In the genomic region with DNA sequence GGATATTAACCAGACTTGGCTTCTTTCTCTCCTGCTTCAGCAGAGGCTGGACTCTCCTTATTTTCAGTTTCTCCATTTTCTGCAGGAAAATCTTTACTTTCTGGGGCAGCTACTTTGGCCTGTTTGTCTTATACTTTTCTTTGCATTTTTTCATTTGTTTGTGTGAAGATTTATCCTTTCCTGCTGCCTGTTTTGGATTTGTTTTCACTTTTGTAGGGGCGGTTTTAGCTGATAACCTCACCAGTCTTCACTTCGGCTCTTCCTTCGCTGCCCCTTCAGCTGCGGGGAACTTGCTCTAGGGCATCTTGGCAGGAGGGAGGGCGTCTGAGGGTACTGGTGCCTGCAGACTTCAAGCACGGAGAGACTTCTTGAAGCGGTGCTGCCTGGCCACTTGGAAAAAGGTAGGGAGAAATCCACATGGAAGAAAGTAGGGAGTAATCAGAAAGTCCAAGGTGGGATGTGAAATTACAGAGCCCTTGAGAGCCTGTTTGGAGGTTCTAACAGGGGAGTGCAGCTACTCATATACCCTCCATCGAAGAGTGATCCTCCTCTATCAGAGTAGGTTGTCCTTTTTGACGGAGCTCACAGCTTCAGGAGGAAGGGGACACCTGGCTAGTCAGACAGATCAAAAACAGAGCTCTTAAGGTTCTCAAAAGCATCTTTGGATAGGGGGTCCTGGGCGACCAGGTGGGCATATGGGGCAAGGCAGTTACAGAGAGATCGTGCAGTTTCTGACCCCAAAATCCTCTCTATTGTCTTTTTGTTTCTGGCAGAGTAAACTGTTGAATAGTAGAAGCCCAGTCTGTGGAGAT, we compare ENCODE assay signal across 14 cellular contexts. TPM values are rescaled to one million over a fixed set of nuclear protein-coding genes. Genes with fewer than 3 reads are reported as not detected.
A peak's percentile ranks its signal among the peaks of the same experiment; 100 is the strongest.
DNase-seq lines count a peak whose midpoint lies in the region; ATAC-seq, FAIRE-seq and TF ChIP-seq lines count a peak whose summit lies in the region.
"Had no signal": no experiment of that assay in that cellular context is flagged by ENCODE, and none has a peak within 500 bp of the region (broad histone marks: within the 10 kb centered on the region; RNA-seq: fewer than 3 reads in every experiment).

No MANE protein-coding gene starts in this region.

- no peak overlapping the region for H3K4me3 Mint-ChIP-seq in activated T-helper 17 cell treated with anti-CD3 and anti-CD28 coated beads, Interleukin-2, amount 50 U/mL, for 72 hours
- no peak overlapping the region for H3K4me3 Mint-ChIP-seq in CD4-positive, alpha-beta T cell
- H3K4me3 Mint-ChIP-seq: CD4-positive, CD25-positive, alpha-beta regulatory T cell had no signal

- peak overlapping the region; percentile 45; the same call in 1 of the 2 replicates for H3K4me2 ChIP-seq in KMS-11
- H3K4me2 ChIP-seq in H1 (ENCODE audit: insufficient read depth in 1 of 2, low read depth in 2 of 2, low read length in 2 of 2), result no peak overlapping the region
- H3K4me2 ChIP-seq in mesendoderm (ENCODE audit: low read length), result no peak overlapping the region

- peaks cover 44% of the 10 kb centered on the region for H3K27me3 Mint-ChIP-seq in activated T-helper 17 cell treated with anti-CD3 and anti-CD28 coated beads, Interleukin-2, amount 50 U/mL, for 72 hours
- peaks cover 82% of the 10 kb centered on the region for H3K27me3 Mint-ChIP-seq in CD4-positive, alpha-beta T cell

- peaks cover 4% of the 10 kb centered on the region for H3K4me1 Mint-ChIP-seq in activated T-helper 17 cell treated with anti-CD3 and anti-CD28 coated beads, Interleukin-2, amount 50 U/mL, for 72 hours
- H3K4me1 Mint-ChIP-seq in CD4-positive, alpha-beta T cell (ENCODE audit: low read depth), result no peaks in the 10 kb centered on the region

- H3K27ac ChIP-seq in KMS-11 (no peak overlapping the region), H1 (ENCODE audit: low read depth, low read length) (no peak overlapping the region), mesendoderm (ENCODE audit: low read depth, low read length) (no peak overlapping the region)
- H3K27ac ChIP-seq in CD4-positive, alpha-beta T cell (ENCODE audit: low read depth, low read length), result no peak overlapping the region
- H3K27ac ChIP-seq: Peyer's patch, thyroid gland had no signal

- no peak for DNase-seq in H1 (ENCODE audit: low read depth in 1 of 2, low spot score in 2 of 2)
- DNase-seq in CD4-positive, alpha-beta T cell, result no peak
- DNase-seq in hepatic stellate cell (ENCODE audit: low spot score), result no peak
- DNase-seq in mesendoderm, result no peak
- DNase-seq: activated CD4-positive, alpha-beta T cell treated with anti-CD3 and anti-CD28 coated beads, Interleukin-2, amount 50 U/mL, for 48 hours; islet precursor cell; Peyer's patch; T1000; thyroid gland had no signal

- FAIRE-seq in H1 (lab: Jason Lieb, UNC), result no peak

- no peak overlapping the region for H3K27ac Mint-ChIP-seq in activated T-helper 17 cell treated with anti-CD3 and anti-CD28 coated beads, Interleukin-2, amount 50 U/mL, for 72 hours
- no peak overlapping the region for H3K27ac Mint-ChIP-seq in CD4-positive, alpha-beta T cell

- H3K4ac ChIP-seq in H1 (replicated peaks; ENCODE audit: insufficient read length, low read depth, low read length) (no peak overlapping the region), mesendoderm (ENCODE audit: low read depth, low read length) (no peak overlapping the region)

- H2AFZ ChIP-seq in KMS-11 (ENCODE audit: low read depth), result peak overlapping the region; percentile 67; the same call in 1 of the 2 replicates
- H2AFZ ChIP-seq in H1 (ENCODE audit: low read length), result no peak overlapping the region

- no peak for TF ChIP-seq RAD21 in H1 (IDR thresholded peaks at IDR 0.05 in 1 of 2, conservative IDR thresholded peaks at IDR 0.05 in 1 of 2; ENCODE audit: low read depth in 2 of 2, low read length in 2 of 2)

- H3K36me3 ChIP-seq in KMS-11 (ENCODE audit: insufficient read depth) (no peaks in the 10 kb centered on the region), H1 (ENCODE audit: control insufficient read depth in 2 of 4, insufficient read depth in 4 of 4, low read length in 3 of 4) (no peaks in the 10 kb centered on the region), mesendoderm (ENCODE audit: control insufficient read depth, insufficient read depth, low read length) (no peaks in the 10 kb centered on the region)
- H3K36me3 ChIP-seq: Peyer's patch, thyroid gland had no signal

- H3K79me1 ChIP-seq in H1 (ENCODE audit: low read depth, low read length), result no peaks in the 10 kb centered on the region
- H3K79me1 ChIP-seq in mesendoderm (ENCODE audit: low read length), result no peaks in the 10 kb centered on the region

- TF ChIP-seq CTCF in KMS-11 (conservative IDR thresholded peaks at IDR 0.05; ENCODE audit: low read depth, low read length) (no peak), H1 (IDR thresholded peaks at IDR 0.05; ENCODE audit: control extremely low read depth in 1 of 3, insufficient read depth in 1 of 3, low read depth in 1 of 3, low read length in 3 of 3) (no peak)
- no peak for TF ChIP-seq CTCF in CD4-positive, alpha-beta T cell (IDR thresholded peaks at IDR 0.05)

- H4K5ac ChIP-seq in H1 (ENCODE audit: insufficient read length, low read depth, low read length), result no peak overlapping the region
- no peak overlapping the region for H4K5ac ChIP-seq in mesendoderm (ENCODE audit: low read length)

- no peak overlapping the region for H2BK20ac ChIP-seq in H1 (ENCODE audit: low read length)

- H4K20me1 ChIP-seq in KMS-11 (ENCODE audit: insufficient read depth) (no peaks in the 10 kb centered on the region), H1 (replicated peaks in 1 of 2; ENCODE audit: control insufficient read depth in 1 of 2, insufficient read depth in 2 of 2, low read length in 2 of 2) (peaks cover 0 to 5% of the 10 kb centered on the region in 2 experiments)

- no peak overlapping the region for H3K23ac ChIP-seq in H1 (ENCODE audit: insufficient read length)
- H3K23ac ChIP-seq in mesendoderm (ENCODE audit: low read length), result no peak overlapping the region

- H3K56ac ChIP-seq in H1 (replicated peaks; ENCODE audit: insufficient read length, low read depth, low read length), result no peak overlapping the region
- H3K56ac ChIP-seq in mesendoderm (ENCODE audit: low read length), result no peak overlapping the region

- H3K4me3 ChIP-seq in KMS-11 (IDR thresholded peaks at IDR 0.05; ENCODE audit: insufficient read depth, low read depth, low read length) (no peak overlapping the region), H1 (ENCODE audit: extremely low read depth in 1 of 4, insufficient read depth in 2 of 4, low read depth in 3 of 4, low read length in 4 of 4) (no peak overlapping the region), mesendoderm (ENCODE audit: low read length) (no peak overlapping the region)
- H3K4me3 ChIP-seq: Peyer's patch, thyroid gland had no signal

- intact Hi-C loops in CD4-positive, alpha-beta T cell (cut with DNase I, micrococcal nuclease), result no loop called here

- peaks cover 18% of the 10 kb centered on the region for H3K4me1 ChIP-seq in KMS-11 (ENCODE audit: low read depth, poor library complexity, severe bottlenecking)
- peaks cover 3 to 10% (median 5%) of the 10 kb centered on the region in 4 experiments; a peak in 5 of 7 replicates for H3K4me1 ChIP-seq in H1 (replicated peaks in 1 of 4; ENCODE audit: control insufficient read depth in 3 of 4, insufficient read depth in 4 of 4, low read length in 3 of 4)
- H3K4me1 ChIP-seq in mesendoderm (ENCODE audit: control insufficient read depth, low read depth, low read length), result peaks cover 3% of the 10 kb centered on the region
- H3K4me1 ChIP-seq: Peyer's patch, thyroid gland had no signal

- TF ChIP-seq POLR2A in H1 (IDR thresholded peaks at IDR 0.05; ENCODE audit: control extremely low read depth in 1 of 2, low read depth in 2 of 2, low read length in 2 of 2), result no peak

- WGBS in H1 (ENCODE audit: extremely low coverage in 1 of 2, insufficient coverage in 1 of 2, insufficient read length in 1 of 2, insufficient replicate concordance in 2 of 2, low coverage in 1 of 2, low lambda C conversion rate in 2 of 2, missing lambda C conversion rate in 1 of 2), 2 experiments, result 35% methylated on average over 11 of the region's 11 CpGs; no CpG with 5 or more reads in 1 of the 2 experiments
- WGBS in mesendoderm (ENCODE audit: extremely low coverage, insufficient coverage, low lambda C conversion rate), result no CpG with 5 or more reads among the region's 11 CpGs

- no peak overlapping the region for H2BK12ac ChIP-seq in H1 (ENCODE audit: low read depth, low read length)

- H3K9me3 ChIP-seq in H1 (ENCODE audit: insufficient read depth in 2 of 2, low read depth in 1 of 2, low read length in 1 of 2), result no peaks in the 10 kb centered on the region
- no peaks in the 10 kb centered on the region for H3K9me3 ChIP-seq in CD4-positive, alpha-beta T cell (ENCODE audit: control insufficient read depth, low read length)
- H3K9me3 ChIP-seq: Peyer's patch, thyroid gland had no signal

- TF ChIP-seq EP300 in H1 (IDR thresholded peaks at IDR 0.05; ENCODE audit: borderline replicate concordance in 1 of 2, low read depth in 2 of 2, low read length in 2 of 2), result no peak

- peak; percentile 34 for ATAC-seq in GM18867 (IDR thresholded peaks at IDR 0.05; ENCODE audit: unreplicated experiment)
- ATAC-seq in GM21528 (IDR thresholded peaks at IDR 0.05; ENCODE audit: low FRiP score, unreplicated experiment), result peak; percentile 14
- no peak for ATAC-seq in activated T-helper 17 cell treated with anti-CD3 and anti-CD28 coated beads, Interleukin-2, amount 50 U/mL, for 72 hours (replicated peaks)
- ATAC-seq in CD4-positive, alpha-beta T cell (ENCODE audit: poor library complexity), result no peak

- H4K91ac ChIP-seq in H1 (replicated peaks; ENCODE audit: insufficient read length, low read length), result no peak overlapping the region

- H3K14ac ChIP-seq in H1 (ENCODE audit: insufficient read length), result no peak overlapping the region

- no peak overlapping the region for H2BK15ac ChIP-seq in H1 (ENCODE audit: low read length)
- no peak overlapping the region for H2BK15ac ChIP-seq in mesendoderm (replicated peaks; ENCODE audit: low read depth)

- POLR2A ChIA-PET in H1 (lab: Charles Lee; ENCODE audit: partially characterized antibody), result interaction anchor here (1.2 to 1.5 kb wide), 2 partner anchors 47 to 96 kb away, joined by 4 read pairs; no protein-coding TSS in a partner anchor
- POLR2A ChIA-PET in CD4-positive, alpha-beta T cell (lab: Charles Lee), result interaction anchor here (1.8 kb wide), 1 partner anchor 16 kb away, joined by 6 read pairs; no protein-coding TSS in a partner anchor

- H2BK5ac ChIP-seq in H1 (ENCODE audit: low read depth, low read length) (no peak overlapping the region), mesendoderm (ENCODE audit: low read length) (no peak overlapping the region)

- no peaks in the 10 kb centered on the region for H3K9me3 Mint-ChIP-seq in activated T-helper 17 cell treated with anti-CD3 and anti-CD28 coated beads, Interleukin-2, amount 50 U/mL, for 72 hours
- H3K9me3 Mint-ChIP-seq in CD4-positive, alpha-beta T cell, result no peaks in the 10 kb centered on the region

- H3K23me2 ChIP-seq in H1 (ENCODE audit: low read depth, low read length), result no peaks in the 10 kb centered on the region; the same call in 1 of the 2 replicates

- no peak overlapping the region for H2BK120ac ChIP-seq in H1 (replicated peaks; ENCODE audit: low read depth, low read length)
- H2BK120ac ChIP-seq in mesendoderm (ENCODE audit: low read depth, low read length), result no peak overlapping the region

- H2AK5ac ChIP-seq in H1 (ENCODE audit: low read depth, low read length), result no peak overlapping the region
- H2AK5ac ChIP-seq in mesendoderm (ENCODE audit: low read length), result no peak overlapping the region

- H3K18ac ChIP-seq in H1 (ENCODE audit: extremely low read depth, low read length), result no peak overlapping the region
- no peak overlapping the region for H3K18ac ChIP-seq in mesendoderm (ENCODE audit: low read length)

- H3K36me3 Mint-ChIP-seq in activated T-helper 17 cell treated with anti-CD3 and anti-CD28 coated beads, Interleukin-2, amount 50 U/mL, for 72 hours (ENCODE audit: low read depth), result peaks cover 5% of the 10 kb centered on the region
- H3K36me3 Mint-ChIP-seq in CD4-positive, alpha-beta T cell (ENCODE audit: low read depth), result no peaks in the 10 kb centered on the region
- H3K36me3 Mint-ChIP-seq: CD4-positive, CD25-positive, alpha-beta regulatory T cell had no signal

- no peaks in the 10 kb centered on the region for H3K79me2 ChIP-seq in KMS-11 (ENCODE audit: insufficient read depth, low read depth)
- H3K79me2 ChIP-seq in H1 (ENCODE audit: control insufficient read depth in 1 of 2, insufficient read depth in 2 of 2, low read length in 2 of 2), result no peaks in the 10 kb centered on the region
- no peaks in the 10 kb centered on the region for H3K79me2 ChIP-seq in mesendoderm (ENCODE audit: control insufficient read depth, insufficient read depth, low read length)

- H3K9ac ChIP-seq in KMS-11 (no peak overlapping the region), H1 (replicated peaks in 1 of 4; ENCODE audit: extremely low read depth in 1 of 4, low read depth in 3 of 4, low read length in 3 of 4) (no peak overlapping the region), mesendoderm (ENCODE audit: low read length) (no peak overlapping the region)

- CTCF ChIA-PET in H1 (lab: Charles Lee; ENCODE audit: partially characterized antibody), result interaction anchor here (0.5 to 2.8 kb wide), 17 partner anchors 10 to 521 kb away, joined by 3 to 9 read pairs (median 3); partner anchors contain the start of genes EEF1B2 and NDUFS1
- CTCF ChIA-PET in CD4-positive, alpha-beta T cell (lab: Charles Lee), result no interaction called here

- H3K27me3 ChIP-seq in KMS-11 (ENCODE audit: insufficient read depth, low read depth), result no peaks in the 10 kb centered on the region
- peaks cover 65 to 96% (median 95%) of the 10 kb centered on the region in 4 experiments for H3K27me3 ChIP-seq in H1 (replicated peaks in 1 of 4; ENCODE audit: control insufficient read depth in 3 of 4, extremely low read depth in 1 of 4, insufficient read depth in 3 of 4, low read length in 3 of 4)
- peaks cover 77% of the 10 kb centered on the region for H3K27me3 ChIP-seq in CD4-positive, alpha-beta T cell (ENCODE audit: control insufficient read depth, insufficient read depth, low read length)
- peaks cover 46% of the 10 kb centered on the region for H3K27me3 ChIP-seq in mesendoderm (ENCODE audit: insufficient read depth, low read length, poor library complexity)

- H4K8ac ChIP-seq in H1 (ENCODE audit: extremely low read depth, insufficient read depth, low read length) (no peak overlapping the region), mesendoderm (ENCODE audit: low read depth, low read length) (no peak overlapping the region)

RNA-seq across cellular contexts. Expression of gene ZDBF2, which starts 14.6 kb away (rescaled TPM):
- 15.3 and 17.2 TPM in 2 replicates for total RNA-seq in H1 (2021; fragmentation: NEBNext Ultra II Directional; extraction: Animal tissue kit (Norgen Biotek cat#: 25700))
- 0.99 and 1.5 TPM in 2 replicates for polyA plus RNA-seq in H1 (2011; rRNA removed)
- 1.9 TPM for polyA plus RNA-seq in H1 (2011; cell fraction: cytosol; rRNA removed)
- polyA plus RNA-seq in H1 (2011; cell fraction: nucleus; rRNA removed), result 4.0 TPM
- polyA plus RNA-seq in H1 (2012, experiment 1 of 2), result 2.1 to 4.6 TPM (median 3.8 TPM) in 4 replicates
- 0.17 TPM for polyA plus RNA-seq in H1 (2012, experiment 2 of 2)
- polyA plus RNA-seq in H1 (2013, experiment 1 of 2), result 7.0 TPM
- 6.1 TPM for polyA plus RNA-seq in H1 (2013, experiment 2 of 2)
- polyA minus RNA-seq in H1 (2011; rRNA and poly(A)+ RNA removed), result 16.4 and 25.0 TPM in 2 replicates
- polyA minus RNA-seq in H1 (2011; cell fraction: cytosol; rRNA and poly(A)+ RNA removed), result 6.5 TPM
- polyA minus RNA-seq in H1 (2011; cell fraction: nucleus; rRNA and poly(A)+ RNA removed), result 22.6 TPM
- 10 to 100 TPM; 14.0 to 42.8 TPM for total RNA-seq in activated T-helper 17 cell treated with anti-CD3 and anti-CD28 coated beads, Interleukin-2, amount 50 U/mL, for 72 hours
- 10 to 100 TPM; 28.7 to 29.7 TPM for total RNA-seq in CD4-positive, alpha-beta T cell
- 1.5 TPM for polyA plus RNA-seq in mesendoderm (2013, experiment 1 of 2)
- 1.6 TPM for polyA plus RNA-seq in mesendoderm (2013, experiment 2 of 2)

Comparison
In these comparisons a context has a peak if more than half of its experiments do, and no peak if none do; other contexts are left out.
1. ATAC-seq: peak in GM18867 (single experiment) and GM21528 (single experiment); none in activated T-helper 17 cell treated with anti-CD3 and anti-CD28 coated beads, Interleukin-2, amount 50 U/mL, for 72 hours (single experiment) and CD4-positive, alpha-beta T cell (single experiment).